17 cellular contexts compared by ENCODE assay signal in the genomic region with DNA sequence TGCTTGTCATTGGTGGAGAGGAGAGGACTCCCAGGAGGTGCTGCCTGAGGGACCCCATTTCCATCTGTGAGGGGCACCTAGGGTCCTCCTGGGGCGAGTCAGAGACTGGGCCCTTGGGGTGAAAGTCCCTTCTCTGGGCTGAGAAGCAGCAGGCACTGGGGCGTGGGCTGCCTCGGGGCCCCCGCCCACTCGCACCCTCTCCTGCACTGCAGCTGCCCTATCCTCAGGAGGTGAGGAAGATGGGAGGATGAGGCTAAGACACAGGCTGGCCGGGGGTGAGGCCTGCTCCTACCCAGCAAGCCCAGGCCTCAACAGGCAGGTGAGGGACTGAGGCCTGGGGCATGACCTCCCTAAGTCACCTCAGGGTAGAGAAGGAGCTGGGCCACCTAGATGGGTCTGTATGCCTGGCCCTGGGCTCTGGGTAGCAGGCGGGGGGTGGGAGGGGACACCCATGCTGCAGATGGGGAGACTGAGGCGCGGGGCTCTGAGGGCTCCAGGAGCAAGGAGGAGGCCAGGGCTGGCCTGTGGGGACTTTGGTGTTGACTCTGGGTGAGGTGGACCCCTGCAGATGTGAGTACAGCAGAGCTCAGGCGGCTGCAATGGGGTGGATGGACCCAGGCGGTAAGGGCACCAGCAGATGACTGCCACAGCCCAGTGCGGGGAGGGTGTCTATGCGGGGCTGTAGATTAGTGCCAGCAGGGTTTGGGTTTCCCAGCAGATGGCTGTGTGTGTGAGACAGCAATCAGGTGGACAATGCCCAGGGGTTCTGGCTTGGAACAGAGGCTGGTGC. TPM values are rescaled to one million over a fixed set of nuclear protein-coding genes. Genes with fewer than 3 reads are reported as not detected.
DNase-seq lines count a peak whose midpoint lies in the region; ATAC-seq and TF ChIP-seq lines count a peak whose summit lies in the region.
"Had no signal": no experiment of that assay in that cellular context is flagged by ENCODE, and none has a peak within 500 bp of the region (broad histone marks: within the 10 kb centered on the region; RNA-seq: fewer than 3 reads in every experiment).

No MANE protein-coding gene starts in this region.

- peaks cover 6% of the 10 kb centered on the region; the same call in 1 of the 2 replicates for H3K4me1 ChIP-seq in Caco-2
- peaks cover 0 to 23% (median 15%) of the 10 kb centered on the region in 4 donors for H3K4me1 ChIP-seq in sigmoid colon

- H3K4me3 Mint-ChIP-seq in Caco-2 (ENCODE audit: unreplicated experiment) (peak overlapping the region; percentile 24), memory B cell (peak overlapping the region; percentile 27)
- H3K4me3 Mint-ChIP-seq in stimulated activated effector memory CD8-positive, alpha-beta T cell treated with anti-CD3 and anti-CD28 coated beads, Interleukin-12 subunit alpha, Interleukin-12 subunit beta, amount 100 ng/mL, for 72 hours: no peak overlapping the region

- H3K9me3 Mint-ChIP-seq in Caco-2 (ENCODE audit: unreplicated experiment) (no peaks in the 10 kb centered on the region), memory B cell (peaks cover 1% of the 10 kb centered on the region)
- H3K9me3 Mint-ChIP-seq in stimulated activated effector memory CD8-positive, alpha-beta T cell treated with anti-CD3 and anti-CD28 coated beads, Interleukin-12 subunit alpha, Interleukin-12 subunit beta, amount 100 ng/mL, for 72 hours: no peaks in the 10 kb centered on the region

- H3K27me3 ChIP-seq in Caco-2 (replicated peaks; ENCODE audit: control insufficient read depth, insufficient read depth, low read length): no peaks in the 10 kb centered on the region
- no peaks in the 10 kb centered on the region for H3K27me3 ChIP-seq in sigmoid colon

- WGBS in sigmoid colon, 2 donors: 80 to 89% methylated on average over 13 of the region's 13 CpGs

- H3K9me3 ChIP-seq in Caco-2 (no peaks in the 10 kb centered on the region), sigmoid colon (no peaks in the 10 kb centered on the region)

- H3K4me3 ChIP-seq in Caco-2 (ENCODE audit: low read depth, low read length) (no peak overlapping the region), sigmoid colon (no peak overlapping the region)
- H3K4me3 ChIP-seq: BLaER1 treated with 17β-estradiol and CSF1 and Interleukin-3, amounts not matched to agents 10 nM and 100 nM; SK-N-MC had no signal

- intact Hi-C loops in Caco-2 (cut with micrococcal nuclease; ENCODE audit: unreplicated experiment): no loop called here
- intact Hi-C loops in sigmoid colon (cut with DNase I): no loop called here

- no TSS peak for BruUV-seq in Caco-2 (replicated peaks; lab: Mats Ljungman, UMichigan)

- POLR2A ChIA-PET in Caco-2 (lab: Charles Lee): no interaction called here

- H3K36me3 Mint-ChIP-seq in Caco-2 (ENCODE audit: insufficient read depth, unreplicated experiment) (peaks cover 18% of the 10 kb centered on the region), memory B cell (no peaks in the 10 kb centered on the region)
- peaks cover 5% of the 10 kb centered on the region for H3K36me3 Mint-ChIP-seq in stimulated activated effector memory CD8-positive, alpha-beta T cell treated with anti-CD3 and anti-CD28 coated beads, Interleukin-12 subunit alpha, Interleukin-12 subunit beta, amount 100 ng/mL, for 72 hours
- H3K36me3 Mint-ChIP-seq: IgD-negative memory B cell had no signal

- DNase-seq in NCI-H146 (lab: John Stamatoyannopoulos, UW) (peak; percentile 17), NCI-H146 treated with DMSO at 0.1 percent for 48 hours (lab: John Stamatoyannopoulos, UW; ENCODE audit: unreplicated experiment) (no peak), Caco-2 (no peak), memory B cell (ENCODE audit: low spot score in 2 of 2) (no peak), sigmoid colon (no peak), NCI-H187 (lab: John Stamatoyannopoulos, UW) (no peak)
- no peak for DNase-seq in stimulated activated effector memory CD8-positive, alpha-beta T cell treated with anti-CD3 and anti-CD28 coated beads, Interleukin-12 subunit alpha, Interleukin-12 subunit beta, amount 100 ng/mL, for 72 hours (ENCODE audit: low spot score in 2 of 2)
- DNase-seq in stimulated activated CD4-positive, alpha-beta T cell treated with anti-CD3 and anti-CD28 coated beads, Interleukin-4, amount 100 ng/mL, for 24 hours: no peak
- DNase-seq: 8988T, NCI-H1417, NCI-H2081, NCI-H524 treated with DMSO at 0.1 percent for 48 hours, PC-3 had no signal

- TF ChIP-seq CTCF in Caco-2 (IDR thresholded peaks at IDR 0.05; ENCODE audit: insufficient read depth in 1 of 2, low read depth in 1 of 2, low read length in 1 of 2, severe bottlenecking in 1 of 2, unreplicated experiment in 1 of 2) (no peak), sigmoid colon (IDR thresholded peaks at IDR 0.05) (no peak)

- H3K27ac Mint-ChIP-seq in Caco-2 (ENCODE audit: unreplicated experiment): peak overlapping the region; percentile 88
- H3K27ac Mint-ChIP-seq in memory B cell: no peak overlapping the region
- no peak overlapping the region for H3K27ac Mint-ChIP-seq in stimulated activated effector memory CD8-positive, alpha-beta T cell treated with anti-CD3 and anti-CD28 coated beads, Interleukin-12 subunit alpha, Interleukin-12 subunit beta, amount 100 ng/mL, for 72 hours

- H3K27me3 Mint-ChIP-seq in Caco-2 (ENCODE audit: insufficient read depth, unreplicated experiment) (no peaks in the 10 kb centered on the region), memory B cell (peaks cover 13% of the 10 kb centered on the region)

- TF ChIP-seq EP300 in sigmoid colon (IDR thresholded peaks at IDR 0.05): no peak

- H3K27ac ChIP-seq in sigmoid colon: no peak overlapping the region
- H3K27ac ChIP-seq: BLaER1 treated with 17β-estradiol and CSF1 and Interleukin-3, amounts not matched to agents 10 nM and 100 nM; SK-N-MC had no signal

- no peaks in the 10 kb centered on the region for H3K36me3 ChIP-seq in Caco-2 (ENCODE audit: control insufficient read depth, insufficient read depth, low read length)
- H3K36me3 ChIP-seq in sigmoid colon: no peaks in the 10 kb centered on the region
- H3K36me3 ChIP-seq: BLaER1 treated with 17β-estradiol and CSF1 and Interleukin-3, amounts not matched to agents 10 nM and 100 nM had no signal

- no peak for TF ChIP-seq POLR2A in sigmoid colon (IDR thresholded peaks at IDR 0.05)

- CTCF ChIA-PET in Caco-2 (lab: Charles Lee): no interaction called here

- ATAC-seq in memory B cell (ENCODE audit: low read depth): no peak
- peak; percentile 42 for ATAC-seq in stimulated activated effector memory CD8-positive, alpha-beta T cell treated with anti-CD3 and anti-CD28 coated beads, Interleukin-12 subunit alpha, Interleukin-12 subunit beta, amount 100 ng/mL, for 72 hours
- ATAC-seq: HCT116, PC-3 had no signal

- H3K4me1 Mint-ChIP-seq in Caco-2 (ENCODE audit: low read depth, unreplicated experiment) (no peaks in the 10 kb centered on the region), memory B cell (peaks cover 9% of the 10 kb centered on the region)
- H3K4me1 Mint-ChIP-seq in stimulated activated effector memory CD8-positive, alpha-beta T cell treated with anti-CD3 and anti-CD28 coated beads, Interleukin-12 subunit alpha, Interleukin-12 subunit beta, amount 100 ng/mL, for 72 hours: peaks cover 13% of the 10 kb centered on the region

RNA-seq across cellular contexts. Expression of gene ZNF669, which starts 10.4 kb away (rescaled TPM):
- 8.3 and 9.1 TPM in 2 replicates for total RNA-seq in Caco-2 (2022)
- total RNA-seq in sigmoid colon: 1 to 10 TPM; 4.2 to 5.8 (median 5.2) TPM
- polyA plus RNA-seq in sigmoid colon: 1 to 10 TPM; 3.6 to 5.1 (median 3.9) TPM

RNA-seq across cellular contexts. Expression of gene ZNF670, which starts 35.9 kb away (rescaled TPM):
- total RNA-seq in Caco-2 (2022) (5.8 and 6.0 TPM in 2 replicates), sigmoid colon (1 to 10 TPM; 3.0 to 6.7 (median 3.9) TPM)
- polyA plus RNA-seq in sigmoid colon: 1 to 10 TPM; 2.1 to 3.5 (median 2.4) TPM

RNA-seq across cellular contexts. Expression of gene ZNF124, which starts 57.3 kb away (rescaled TPM):
- 47.5 and 52.9 TPM in 2 replicates for total RNA-seq in Caco-2 (2022)
- 100 to 1,000 TPM in 2 of 4 donors, 10 to 100 TPM in 2; 43.2 to 122 (median 87.2) TPM for total RNA-seq in sigmoid colon
- 1 to 10 TPM; 4.5 to 8.4 (median 8.3) TPM for polyA plus RNA-seq in sigmoid colon
